ENCODE assay signal across 9 cellular contexts in the genomic region with DNA sequence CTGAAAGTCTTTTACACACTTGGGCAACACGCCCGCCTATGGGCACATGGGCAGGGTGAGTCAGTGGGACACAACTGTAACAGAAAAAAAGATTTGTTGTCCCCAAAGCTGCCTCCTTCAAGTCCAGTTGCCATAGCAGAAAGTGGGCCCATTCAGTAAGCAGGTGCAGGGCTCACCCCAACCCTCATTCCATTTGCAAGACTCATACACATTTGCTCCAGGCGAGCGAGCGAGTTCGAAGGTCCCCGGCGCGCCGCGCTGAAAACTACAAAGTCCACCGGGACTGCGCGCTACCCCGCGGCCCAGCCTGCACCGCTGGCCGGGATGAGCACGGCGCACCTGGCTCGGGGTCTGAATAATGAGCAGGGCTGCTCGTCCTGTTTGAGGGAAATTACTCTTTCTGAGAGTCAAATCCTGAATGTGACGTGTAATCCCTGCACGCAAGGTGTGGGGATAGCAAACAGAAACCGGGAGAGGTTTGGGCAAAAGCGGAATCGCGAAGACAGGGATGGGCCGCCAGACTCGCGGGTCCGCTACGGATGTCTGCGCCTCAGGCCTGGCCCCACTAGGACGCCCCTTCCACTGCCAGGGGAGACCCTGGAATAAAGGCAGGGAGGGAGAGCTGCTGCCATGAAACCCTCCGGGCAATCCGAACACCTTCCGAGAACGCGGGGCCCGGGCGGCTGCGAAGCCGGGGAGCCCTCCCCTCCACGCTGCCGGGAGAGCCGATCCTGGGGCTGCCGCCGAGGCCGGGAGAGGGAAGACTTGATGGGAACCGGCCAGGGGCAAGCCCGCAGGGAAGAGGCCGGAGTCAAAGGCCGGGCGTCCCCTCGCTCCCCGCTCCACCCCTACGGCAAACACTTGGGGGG. TPM values are rescaled to one million over a fixed set of nuclear protein-coding genes. Genes with fewer than 3 reads are reported as not detected.
DNase-seq lines count a peak whose midpoint lies in the region; ATAC-seq and TF ChIP-seq lines count a peak whose summit lies in the region.
"Had no signal": no experiment of that assay in that cellular context is flagged by ENCODE, and none has a peak within 500 bp of the region (broad histone marks: within the 10 kb centered on the region; RNA-seq: fewer than 3 reads in every experiment).

No MANE protein-coding gene starts in this region.

- DNase-seq in breast epithelium (ENCODE audit: low spot score in 2 of 2) (peak; percentile 57 to 69), left kidney (ENCODE audit: low read depth, low spot score) (peak; percentile 77)
- no peak for DNase-seq in stimulated activated naive CD8-positive, alpha-beta T cell treated with anti-CD3 and anti-CD28 coated beads, Interleukin-15, amount 100 ng/mL, for 72 hours

- H3K9ac ChIP-seq in HUES48 (ENCODE audit: low read depth, low read length): peak overlapping the region; percentile 71

- H3K4me1 Mint-ChIP-seq in stimulated activated naive CD8-positive, alpha-beta T cell treated with anti-CD3 and anti-CD28 coated beads, Interleukin-15, amount 100 ng/mL, for 72 hours: peaks cover 14% of the 10 kb centered on the region

- H3K27ac ChIP-seq in 22Rv1: peak overlapping the region; percentile 50
- H3K27ac ChIP-seq in HUES48 (ENCODE audit: low read depth, low read length): peak overlapping the region; percentile 68
- peak overlapping the region; percentile 83 to 90 for H3K27ac ChIP-seq in breast epithelium

- no peak for TF ChIP-seq POLR2A in breast epithelium (IDR thresholded peaks at IDR 0.05)

- peak overlapping the region; percentile 95 for H3K4me3 ChIP-seq in HUES48 (ENCODE audit: low read depth, low read length)
- peak overlapping the region; percentile 50 to 87 (median 59) for H3K4me3 ChIP-seq in breast epithelium

- H3K4me1 ChIP-seq in HUES48 (ENCODE audit: control insufficient read depth, insufficient read depth, low read length) (peaks cover 49% of the 10 kb centered on the region), breast epithelium (no peaks in the 10 kb centered on the region)

- peak overlapping the region; percentile 33 to 64 for H3K4me3 Mint-ChIP-seq in stimulated activated naive CD8-positive, alpha-beta T cell treated with anti-CD3 and anti-CD28 coated beads, Interleukin-15, amount 100 ng/mL, for 72 hours

- H3K27me3 ChIP-seq in HUES48 (ENCODE audit: control insufficient read depth, insufficient read depth, low read length) (0 out of 2 replicates have a peak, but pooled peaks cover 4% of the 10 kb centered on the region), breast epithelium (no peaks in the 10 kb centered on the region)

- H3K36me3 ChIP-seq in HUES48 (ENCODE audit: control insufficient read depth, insufficient read depth, low read length) (no peaks in the 10 kb centered on the region), breast epithelium (no peaks in the 10 kb centered on the region)

- H3K27me3 Mint-ChIP-seq in stimulated activated naive CD8-positive, alpha-beta T cell treated with anti-CD3 and anti-CD28 coated beads, Interleukin-15, amount 100 ng/mL, for 72 hours: peaks cover 65% of the 10 kb centered on the region

- TF ChIP-seq CTCF in 22Rv1 (IDR thresholded peaks at IDR 0.05) (no peak), breast epithelium (IDR thresholded peaks at IDR 0.05) (no peak)

- peak; percentile 8 for ATAC-seq in stimulated activated naive CD8-positive, alpha-beta T cell treated with anti-CD3 and anti-CD28 coated beads, Interleukin-15, amount 100 ng/mL, for 72 hours
- ATAC-seq in HG03442 (IDR thresholded peaks at IDR 0.05; ENCODE audit: unreplicated experiment) (no peak), GM18519 (IDR thresholded peaks at IDR 0.05; ENCODE audit: low FRiP score, unreplicated experiment) (no peak), GM19397 (IDR thresholded peaks at IDR 0.05; ENCODE audit: unreplicated experiment) (no peak)

- H3K9me3 ChIP-seq in HUES48 (ENCODE audit: control insufficient read depth, insufficient read depth, low read length) (no peaks in the 10 kb centered on the region), breast epithelium (no peaks in the 10 kb centered on the region)

- H3K27ac Mint-ChIP-seq in stimulated activated naive CD8-positive, alpha-beta T cell treated with anti-CD3 and anti-CD28 coated beads, Interleukin-15, amount 100 ng/mL, for 72 hours: no peak overlapping the region

- intact Hi-C loops in breast epithelium (cut with DNase I; ENCODE audit: low total_unique reads): no loop called here

- H3K9me3 Mint-ChIP-seq in stimulated activated naive CD8-positive, alpha-beta T cell treated with anti-CD3 and anti-CD28 coated beads, Interleukin-15, amount 100 ng/mL, for 72 hours: no peaks in the 10 kb centered on the region

RNA-seq across cellular contexts. Expression of gene COBL, which starts 1.0 kb away (rescaled TPM):
- total RNA-seq in breast epithelium: 10 to 100 TPM in 2 of 3 donors, 1 to 10 TPM in 1; 2.2 to 37.3 (median 16.1) TPM
- total RNA-seq: activated CD8-positive, alpha-beta memory T cell treated with anti-CD3 and anti-CD28 coated beads for 36 hours had no signal

Comparison
In these comparisons a context has a peak if more than half of its experiments do, and no peak if none do; other contexts are left out.
1. DNase-seq: peak in breast epithelium (2 of 2) and left kidney (single experiment); none in stimulated activated naive CD8-positive, alpha-beta T cell treated with anti-CD3 and anti-CD28 coated beads, Interleukin-15, amount 100 ng/mL, for 72 hours (0 of 2).
2. Peak in every context shown above with its lines, with median percentiles within 50 percentile points of each other: H3K27ac ChIP-seq.